Comparison of ENCODE assay signal across 26 cellular contexts in the genomic region with DNA sequence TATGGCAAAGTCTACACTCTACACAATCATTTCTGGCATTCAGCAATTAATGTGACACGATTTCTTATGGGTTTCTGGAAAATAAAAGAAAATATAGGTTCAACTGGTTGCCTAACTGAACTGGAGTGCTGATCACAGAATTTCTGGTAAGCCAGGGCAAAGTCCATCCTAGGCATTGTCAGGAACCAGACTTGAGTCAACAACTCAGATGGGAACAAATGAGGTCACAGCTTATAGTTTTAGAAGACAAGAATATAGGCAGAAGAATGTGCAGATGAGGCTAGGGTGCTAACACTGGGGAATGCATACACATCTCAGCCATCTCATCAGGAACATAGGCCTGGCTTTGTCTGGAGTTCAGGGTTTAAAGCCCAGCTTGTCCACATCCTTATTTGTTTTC.
"Had no signal": no experiment of that assay in that cellular context is flagged by ENCODE, and none has a peak within 500 bp of the region (broad histone marks: within the 10 kb centered on the region; RNA-seq: fewer than 3 reads in every experiment).

No MANE protein-coding gene starts in this region.

- DNase-seq: activated CD8-positive, alpha-beta memory T cell treated with anti-CD3 and anti-CD28 coated beads, Interleukin-2, amount 50 U/mL, for 4 hours; activated naive CD4-positive, alpha-beta T cell; activated naive CD8-positive, alpha-beta T cell treated with anti-CD3 and anti-CD28 coated beads for 36 hours; activated T-cell treated with anti-CD3 and anti-CD28 coated beads, Interleukin-2, amount 50 U/mL, for 24 hours; dorsolateral prefrontal cortex; effector memory CD8-positive, alpha-beta T cell; glutamatergic neuron; hippocampal formation; lower lobe of right lung; mesendoderm; naive thymus-derived CD4-positive, alpha-beta T cell; retina; stimulated activated CD4-positive, alpha-beta T cell treated with anti-CD3 and anti-CD28 coated beads, Interleukin-4, amount 100 ng/mL, for 24 hours; stimulated activated naive CD8-positive, alpha-beta T cell treated with anti-CD3 and anti-CD28 coated beads, Interleukin-15, Interleukin-2, amounts not matched to agents 100 U/mL and 50 U/mL, for 24 hours; T-helper 1 cell; upper lobe of right lung had no signal

- H3K4me1 Mint-ChIP-seq: activated naive CD8-positive, alpha-beta T cell treated with anti-CD3 and anti-CD28 coated beads for 36 hours had no signal

- FAIRE-seq: astrocyte, colon, endothelial cell of umbilical vein, frontal cortex, TTC549 had no signal

- H3K9me3 Mint-ChIP-seq: activated naive CD8-positive, alpha-beta T cell treated with anti-CD3 and anti-CD28 coated beads for 36 hours; activated T-cell treated with anti-CD3 and anti-CD28 coated beads, Interleukin-2, amount 50 U/mL, for 24 hours; activated T-helper 17 cell treated with anti-CD3 and anti-CD28 coated beads, Interleukin-2, amount 50 U/mL, for 72 hours; central memory CD8-positive, alpha-beta T cell; effector memory CD8-positive, alpha-beta T cell; naive thymus-derived CD4-positive, alpha-beta T cell; neural progenitor cell had no signal

- H3K27ac ChIP-seq: breast epithelium, esophagus muscularis mucosa, lower lobe of right lung, neural progenitor cell, upper lobe of right lung had no signal

- H3K9me3 ChIP-seq: breast epithelium, esophagus muscularis mucosa, lower lobe of right lung, upper lobe of right lung had no signal

- H3K36me3 Mint-ChIP-seq: activated naive CD8-positive, alpha-beta T cell treated with anti-CD3 and anti-CD28 coated beads for 36 hours; neural progenitor cell had no signal

- H3K4me3 ChIP-seq: breast epithelium, esophagus muscularis mucosa, lower lobe of right lung, neural progenitor cell, upper lobe of right lung had no signal

- H3K4me3 Mint-ChIP-seq: activated naive CD8-positive, alpha-beta T cell treated with anti-CD3 and anti-CD28 coated beads for 36 hours; activated T-cell treated with anti-CD3 and anti-CD28 coated beads, Interleukin-2, amount 50 U/mL, for 24 hours; activated T-helper 17 cell treated with anti-CD3 and anti-CD28 coated beads, Interleukin-2, amount 50 U/mL, for 72 hours; central memory CD8-positive, alpha-beta T cell; effector memory CD8-positive, alpha-beta T cell; naive thymus-derived CD4-positive, alpha-beta T cell; neural progenitor cell had no signal

- H3K27me3 Mint-ChIP-seq: activated naive CD8-positive, alpha-beta T cell treated with anti-CD3 and anti-CD28 coated beads for 36 hours; activated T-cell treated with anti-CD3 and anti-CD28 coated beads, Interleukin-2, amount 50 U/mL, for 24 hours; activated T-helper 17 cell treated with anti-CD3 and anti-CD28 coated beads, Interleukin-2, amount 50 U/mL, for 72 hours; central memory CD8-positive, alpha-beta T cell; effector memory CD8-positive, alpha-beta T cell; naive thymus-derived CD4-positive, alpha-beta T cell had no signal

- H3K4me2 ChIP-seq: neural progenitor cell had no signal

- ATAC-seq: activated T-helper 17 cell treated with anti-CD3 and anti-CD28 coated beads, Interleukin-2, amount 50 U/mL, for 72 hours; effector memory CD8-positive, alpha-beta T cell; lower lobe of right lung; naive thymus-derived CD4-positive, alpha-beta T cell; stimulated activated naive CD8-positive, alpha-beta T cell treated with anti-CD3 and anti-CD28 coated beads, Interleukin-15, Interleukin-2, amounts not matched to agents 100 U/mL and 50 U/mL, for 24 hours; upper lobe of right lung had no signal

- H3K4me1 ChIP-seq: breast epithelium, esophagus muscularis mucosa, lower lobe of right lung, upper lobe of right lung had no signal

- H3K27ac Mint-ChIP-seq: activated naive CD8-positive, alpha-beta T cell treated with anti-CD3 and anti-CD28 coated beads for 36 hours; activated T-cell treated with anti-CD3 and anti-CD28 coated beads, Interleukin-2, amount 50 U/mL, for 24 hours; effector memory CD8-positive, alpha-beta T cell; naive thymus-derived CD4-positive, alpha-beta T cell; neural progenitor cell had no signal
